ENCODE assay signal across 20 cellular contexts in genomic region chr6:101931766-101932165, GRCh38.
"Had no signal": no experiment of that assay in that cellular context is flagged by ENCODE, and none has a peak within 500 bp of the region (broad histone marks: within the 10 kb centered on the region; RNA-seq: fewer than 3 reads in every experiment).

No MANE protein-coding gene starts in this region.

- H2AFZ ChIP-seq: hepatocyte had no signal

- H3K27me3 Mint-ChIP-seq: activated B cell treated with CpG ODN at 0.5 μM for 24 hours; activated naive CD8-positive, alpha-beta T cell treated with anti-CD3 and anti-CD28 coated beads for 36 hours; effector memory CD8-positive, alpha-beta T cell had no signal

- H3K4me1 ChIP-seq: psoas muscle, transverse colon had no signal

- H3K36me3 Mint-ChIP-seq: activated naive CD8-positive, alpha-beta T cell treated with anti-CD3 and anti-CD28 coated beads for 36 hours had no signal

- H3K27ac ChIP-seq: brain microvascular endothelial cell, epithelial cell of prostate, hepatocyte, psoas muscle, transverse colon had no signal

- H3K9me3 Mint-ChIP-seq: nephron progenitor cell had no signal

- H3K9me3 ChIP-seq: psoas muscle, transverse colon had no signal

- H3K79me2 ChIP-seq: hepatocyte had no signal

- H3K27me3 ChIP-seq: brain microvascular endothelial cell, hepatocyte, transverse colon had no signal

- H3K36me3 ChIP-seq: brain microvascular endothelial cell, transverse colon had no signal

- H3K4me2 ChIP-seq: hepatocyte had no signal

- H3K27ac Mint-ChIP-seq: activated B cell treated with CpG ODN at 0.5 μM for 24 hours; activated naive CD8-positive, alpha-beta T cell treated with anti-CD3 and anti-CD28 coated beads for 36 hours; activated T-cell treated with anti-CD3 and anti-CD28 coated beads, Interleukin-2, amount 50 U/mL, for 72 hours; effector memory CD8-positive, alpha-beta T cell; nephron progenitor cell had no signal

- DNase-seq: activated B cell treated with CpG ODN at 0.5 μM for 24 hours; activated CD4-positive, alpha-beta T cell treated with anti-CD3 and anti-CD28 coated beads for 48 hours; activated CD8-positive, alpha-beta memory T cell treated with anti-CD3 and anti-CD28 coated beads, Interleukin-2, amount 50 U/mL, for 48 hours; activated naive CD8-positive, alpha-beta T cell treated with anti-CD3 and anti-CD28 coated beads for 36 hours; activated T-cell treated with anti-CD3 and anti-CD28 coated beads, Interleukin-2, amount 50 U/mL, for 72 hours; anterior cingulate cortex; brain microvascular endothelial cell; cerebellar nuclear complex; dermis blood vessel endothelial cell; effector memory CD8-positive, alpha-beta T cell; kidney; mesendoderm; nephron progenitor cell; occipital lobe; psoas muscle; stimulated activated naive CD8-positive, alpha-beta T cell treated with anti-CD3 and anti-CD28 coated beads, Interleukin-15, Interleukin-2, amounts not matched to agents 100 U/mL and 50 U/mL, for 24 hours; SW 1271; transverse colon had no signal

- H3K4me3 Mint-ChIP-seq: activated B cell treated with CpG ODN at 0.5 μM for 24 hours; activated naive CD8-positive, alpha-beta T cell treated with anti-CD3 and anti-CD28 coated beads for 36 hours; activated T-cell treated with anti-CD3 and anti-CD28 coated beads, Interleukin-2, amount 50 U/mL, for 72 hours; effector memory CD8-positive, alpha-beta T cell; nephron progenitor cell had no signal

- H3K4me1 Mint-ChIP-seq: activated B cell treated with CpG ODN at 0.5 μM for 24 hours; activated naive CD8-positive, alpha-beta T cell treated with anti-CD3 and anti-CD28 coated beads for 36 hours had no signal

- H3K4me3 ChIP-seq: hepatocyte, psoas muscle, transverse colon had no signal
